In genomic region chr11:101848262-101848661, GRCh38 we compare ENCODE assay signal across 11 cellular contexts.
DNase-seq lines count a peak whose midpoint lies in the region; ATAC-seq and TF ChIP-seq lines count a peak whose summit lies in the region.
"Had no signal": no experiment of that assay in that cellular context is flagged by ENCODE, and none has a peak within 500 bp of the region (broad histone marks: within the 10 kb centered on the region; RNA-seq: fewer than 3 reads in every experiment).

No MANE protein-coding gene starts in this region.

- H3K9me3 Mint-ChIP-seq in endothelial cell (ENCODE audit: unreplicated experiment), result no peaks in the 10 kb centered on the region
- H3K9me3 Mint-ChIP-seq in activated T-helper 2 cell treated with anti-CD3 and anti-CD28 coated beads, Interferon-gamma antibody, Interleukin-2, Interleukin-4, amounts not matched to agents 10 μg/mL and 5 μg/mL and 100 μg/mL, durations not matched to agents 14 hours and 24 hours and 36 hours, result no peaks in the 10 kb centered on the region
- H3K9me3 Mint-ChIP-seq: activated CD4-positive, alpha-beta memory T cell treated with anti-CD3 and anti-CD28 coated beads, Interleukin-2, amount 10 ng/mL, durations not matched to agents 7 days and 5 days had no signal

- H3K4me1 Mint-ChIP-seq in endothelial cell (ENCODE audit: unreplicated experiment) (no peaks in the 10 kb centered on the region), T-helper 17 cell (peaks cover 2% of the 10 kb centered on the region)
- no peaks in the 10 kb centered on the region for H3K4me1 Mint-ChIP-seq in activated T-helper 2 cell treated with anti-CD3 and anti-CD28 coated beads, Interferon-gamma antibody, Interleukin-2, Interleukin-4, amounts not matched to agents 10 μg/mL and 5 μg/mL and 100 μg/mL, durations not matched to agents 14 hours and 24 hours and 36 hours (ENCODE audit: low read depth)
- H3K4me1 Mint-ChIP-seq: activated CD4-positive, alpha-beta memory T cell treated with anti-CD3 and anti-CD28 coated beads, Interleukin-2, amount 10 ng/mL, durations not matched to agents 7 days and 5 days had no signal

- TF ChIP-seq CTCF in endothelial cell (IDR thresholded peaks at IDR 0.05; ENCODE audit: unreplicated experiment) (peak; percentile 79), parathyroid adenoma (IDR thresholded peaks at IDR 0.05) (peak; percentile 11)

- no peak overlapping the region for H2AFZ ChIP-seq in parathyroid adenoma

- H3K9ac ChIP-seq in parathyroid adenoma, result no peak overlapping the region

- H3K27me3 Mint-ChIP-seq in endothelial cell (ENCODE audit: unreplicated experiment) (no peaks in the 10 kb centered on the region), T-helper 17 cell (peaks cover 24% of the 10 kb centered on the region)
- H3K27me3 Mint-ChIP-seq in activated T-helper 2 cell treated with anti-CD3 and anti-CD28 coated beads, Interferon-gamma antibody, Interleukin-2, Interleukin-4, amounts not matched to agents 10 μg/mL and 5 μg/mL and 100 μg/mL, durations not matched to agents 14 hours and 24 hours and 36 hours (ENCODE audit: low read depth), result no peaks in the 10 kb centered on the region
- H3K27me3 Mint-ChIP-seq: activated CD4-positive, alpha-beta memory T cell treated with anti-CD3 and anti-CD28 coated beads, Interleukin-2, amount 10 ng/mL, durations not matched to agents 7 days and 5 days had no signal

- H3K36me3 ChIP-seq in parathyroid adenoma (ENCODE audit: control insufficient read depth, insufficient read depth, low read length), result no peaks in the 10 kb centered on the region

- H3K4me2 ChIP-seq in parathyroid adenoma (ENCODE audit: low read length), result no peak overlapping the region

- H3K4me1 ChIP-seq in parathyroid adenoma, result no peaks in the 10 kb centered on the region

- no peak overlapping the region for H3K4me3 ChIP-seq in parathyroid adenoma (ENCODE audit: low read depth, low read length)
- H3K4me3 ChIP-seq: mucosa of descending colon had no signal

- H3K4me3 Mint-ChIP-seq in endothelial cell (ENCODE audit: unreplicated experiment), result no peak overlapping the region
- no peak overlapping the region for H3K4me3 Mint-ChIP-seq in activated T-helper 2 cell treated with anti-CD3 and anti-CD28 coated beads, Interferon-gamma antibody, Interleukin-2, Interleukin-4, amounts not matched to agents 10 μg/mL and 5 μg/mL and 100 μg/mL, durations not matched to agents 14 hours and 24 hours and 36 hours (ENCODE audit: low read depth)
- no peak overlapping the region for H3K4me3 Mint-ChIP-seq in T-helper 17 cell
- H3K4me3 Mint-ChIP-seq: activated CD4-positive, alpha-beta memory T cell treated with anti-CD3 and anti-CD28 coated beads, Interleukin-2, amount 10 ng/mL, durations not matched to agents 7 days and 5 days had no signal

- no peak overlapping the region for H3K27ac Mint-ChIP-seq in endothelial cell (ENCODE audit: unreplicated experiment)
- no peak overlapping the region for H3K27ac Mint-ChIP-seq in activated T-helper 2 cell treated with anti-CD3 and anti-CD28 coated beads, Interferon-gamma antibody, Interleukin-2, Interleukin-4, amounts not matched to agents 10 μg/mL and 5 μg/mL and 100 μg/mL, durations not matched to agents 14 hours and 24 hours and 36 hours
- H3K27ac Mint-ChIP-seq in T-helper 17 cell, result no peak overlapping the region
- H3K27ac Mint-ChIP-seq: activated CD4-positive, alpha-beta memory T cell treated with anti-CD3 and anti-CD28 coated beads, Interleukin-2, amount 10 ng/mL, durations not matched to agents 7 days and 5 days had no signal

- H3K27me3 ChIP-seq in parathyroid adenoma (ENCODE audit: control insufficient read depth, insufficient read depth, low read length), result no peaks in the 10 kb centered on the region

- intact Hi-C loops in activated T-helper 2 cell treated with anti-CD3 and anti-CD28 coated beads, Interferon-gamma antibody, Interleukin-2, Interleukin-4, amounts not matched to agents 10 μg/mL and 5 μg/mL and 100 μg/mL, durations not matched to agents 14 hours and 24 hours and 36 hours (cut with micrococcal nuclease), result no loop called here

- no peaks in the 10 kb centered on the region for H3K9me3 ChIP-seq in parathyroid adenoma (ENCODE audit: control insufficient read depth, low read length)
- no peaks in the 10 kb centered on the region for H3K9me3 ChIP-seq in T-helper 17 cell (ENCODE audit: control insufficient read depth, low read length, poor library complexity, severe bottlenecking)
- H3K9me3 ChIP-seq: mucosa of descending colon had no signal

- no peaks in the 10 kb centered on the region for H3K79me2 ChIP-seq in parathyroid adenoma

- DNase-seq in DMS153 treated with DMSO at 0.1 percent for 48 hours (lab: John Stamatoyannopoulos, UW; ENCODE audit: unreplicated experiment), result peak; percentile 39
- DNase-seq in DMS153 (lab: John Stamatoyannopoulos, UW), result no peak
- DNase-seq in NCI-H446 treated with DMSO at 0.1 percent for 48 hours (lab: John Stamatoyannopoulos, UW), result peak; percentile 12
- DNase-seq in endothelial cell (ENCODE audit: low spot score), result no peak
- no peak for DNase-seq in activated T-helper 2 cell treated with anti-CD3 and anti-CD28 coated beads, Interferon-gamma antibody, Interleukin-2, Interleukin-4, amounts not matched to agents 10 μg/mL and 5 μg/mL and 100 μg/mL, durations not matched to agents 14 hours and 24 hours and 36 hours (ENCODE audit: low spot score)
- DNase-seq in T-helper 17 cell, result no peak
- DNase-seq: activated CD4-positive, alpha-beta memory T cell treated with anti-CD3 and anti-CD28 coated beads, Interleukin-2, amount 10 ng/mL, durations not matched to agents 7 days and 5 days; effector CD4-positive, alpha-beta T cell had no signal

- peaks cover 3% of the 10 kb centered on the region for H3K36me3 Mint-ChIP-seq in endothelial cell (ENCODE audit: low read depth, unreplicated experiment)
- H3K36me3 Mint-ChIP-seq in activated T-helper 2 cell treated with anti-CD3 and anti-CD28 coated beads, Interferon-gamma antibody, Interleukin-2, Interleukin-4, amounts not matched to agents 10 μg/mL and 5 μg/mL and 100 μg/mL, durations not matched to agents 14 hours and 24 hours and 36 hours (ENCODE audit: low read depth), result no peaks in the 10 kb centered on the region
- no peaks in the 10 kb centered on the region for H3K36me3 Mint-ChIP-seq in T-helper 17 cell (ENCODE audit: low read depth)

- ATAC-seq in GM18517 (IDR thresholded peaks at IDR 0.05; ENCODE audit: unreplicated experiment) (no peak), T-helper 17 cell (no peak)
- ATAC-seq: mucosa of descending colon had no signal

- no peak overlapping the region for H3K27ac ChIP-seq in parathyroid adenoma

Comparison
In these comparisons a context has a peak if more than half of its experiments do, and no peak if none do; other contexts are left out.
1. DNase-seq: peak in DMS153 treated with DMSO at 0.1 percent for 48 hours (single experiment) and NCI-H446 treated with DMSO at 0.1 percent for 48 hours (single experiment); none in DMS153 (single experiment), endothelial cell (single experiment), activated T-helper 2 cell treated with anti-CD3 and anti-CD28 coated beads, Interferon-gamma antibody, Interleukin-2, Interleukin-4, amounts not matched to agents 10 μg/mL and 5 μg/mL and 100 μg/mL, durations not matched to agents 14 hours and 24 hours and 36 hours (single experiment) and T-helper 17 cell (0 of 3).